Comparison of ENCODE assay signal across 8 cellular contexts in genomic region chr1:161177112-161177935, GRCh38. TPM values are rescaled to one million over a fixed set of nuclear protein-coding genes. Genes with fewer than 3 reads are reported as not detected.
DNase-seq lines count a peak whose midpoint lies in the region; ATAC-seq and TF ChIP-seq lines count a peak whose summit lies in the region.

Gene B4GALT3 (minus strand): TSS chr1:161177507. CDS start chr1:161176060, 1,447 bp downstream.

- H3K27ac Mint-ChIP-seq in activated naive CD4-positive, alpha-beta T cell treated with anti-CD3 and anti-CD28 coated beads, Interleukin-2, amount 50 U/mL, for 72 hours: peak within 1 kb of the TSS; percentile 94 to 100

- TF ChIP-seq CTCF in GM10266 (IDR thresholded peaks at IDR 0.05; ENCODE audit: control insufficient read depth, insufficient read depth, low read depth, missing control alignments): no peak
- no peak for TF ChIP-seq CTCF in omental fat pad (IDR thresholded peaks at IDR 0.05)

- ATAC-seq in HG02588 (IDR thresholded peaks at IDR 0.05; ENCODE audit: unreplicated experiment) (peak; percentile 87), omental fat pad (ENCODE audit: low FRiP score) (peak; percentile 92)
- peak; percentile 86 to 87 for ATAC-seq in activated naive CD4-positive, alpha-beta T cell treated with anti-CD3 and anti-CD28 coated beads, Interleukin-2, amount 50 U/mL, for 72 hours

- peaks cover 41 to 49% of the 10 kb centered on the region in 2 donors for H3K36me3 Mint-ChIP-seq in activated naive CD4-positive, alpha-beta T cell treated with anti-CD3 and anti-CD28 coated beads, Interleukin-2, amount 50 U/mL, for 72 hours

- H3K27ac ChIP-seq in temporal lobe (ENCODE audit: low read depth, low read length): peak within 1 kb of the TSS; percentile 90

- DNase-seq in GM10266 (ENCODE audit: extremely low spot score) (peak; percentile 93), NCI-H1092 treated with DMSO at 0.1 percent for 48 hours (lab: John Stamatoyannopoulos, UW) (peak; percentile 97), SKM-1 treated with dmso at 0.1 percent for 144 hours (lab: John Stamatoyannopoulos, UW; ENCODE audit: unreplicated experiment) (peak; percentile 88), glomerular endothelial cell (ENCODE audit: extremely low read depth, low read depth, low spot score) (no peak), omental fat pad (ENCODE audit: low spot score) (peak; percentile 90)
- peak; percentile 91 to 99 for DNase-seq in activated naive CD4-positive, alpha-beta T cell treated with anti-CD3 and anti-CD28 coated beads, Interleukin-2, amount 50 U/mL, for 72 hours (ENCODE audit: low spot score in 2 of 2)

- no peaks in the 10 kb centered on the region for H3K9me3 Mint-ChIP-seq in activated naive CD4-positive, alpha-beta T cell treated with anti-CD3 and anti-CD28 coated beads, Interleukin-2, amount 50 U/mL, for 72 hours

RNA-seq across cellular contexts. Expression of gene B4GALT3, which starts in this region (rescaled TPM):
- 10 to 100 TPM; 39.0 to 92.4 TPM for total RNA-seq in activated naive CD4-positive, alpha-beta T cell treated with anti-CD3 and anti-CD28 coated beads, Interleukin-2, amount 50 U/mL, for 72 hours
- 38.4 and 43.5 TPM in 2 replicates for total RNA-seq in glomerular endothelial cell
- 10 to 100 TPM; 20.6 to 50.7 (median 37.1) TPM for total RNA-seq in omental fat pad
- total RNA-seq in temporal lobe: 16.2 TPM
